In genomic region chr17:76820039-76820438, GRCh38 we compare ENCODE assay signal across 17 cellular contexts. TPM values are rescaled to one million over a fixed set of nuclear protein-coding genes. Genes with fewer than 3 reads are reported as not detected.
DNase-seq lines count a peak whose midpoint lies in the region; ATAC-seq and TF ChIP-seq lines count a peak whose summit lies in the region.
"Had no signal": no experiment of that assay in that cellular context is flagged by ENCODE, and none has a peak within 500 bp of the region (broad histone marks: within the 10 kb centered on the region; RNA-seq: fewer than 3 reads in every experiment).

No MANE protein-coding gene starts in this region.

- H3K27ac Mint-ChIP-seq in naive B cell: no peak overlapping the region
- H3K27ac Mint-ChIP-seq: HFFc6, neural progenitor cell had no signal

- TF ChIP-seq POLR2A in NB4 (IDR thresholded peaks at IDR 0.05; ENCODE audit: extremely low read depth, insufficient read length) (no peak), sigmoid colon (IDR thresholded peaks at IDR 0.05) (no peak)

- TF ChIP-seq EP300 in sigmoid colon (IDR thresholded peaks at IDR 0.05): no peak

- WGBS in sigmoid colon, 2 donors: 29 to 34% methylated on average over 1 of the region's 1 CpG

- no peak overlapping the region for H3K27ac ChIP-seq in sigmoid colon
- H3K27ac ChIP-seq: neural progenitor cell, right lobe of liver, SJSA1 had no signal

- TF ChIP-seq CTCF in NB4 (IDR thresholded peaks at IDR 0.05; ENCODE audit: low read depth, low read length): no peak
- TF ChIP-seq CTCF in sigmoid colon (IDR thresholded peaks at IDR 0.05): no peak

- no peak overlapping the region for H3K4me3 ChIP-seq in NB4 (ENCODE audit: low read depth, low read length)
- H3K4me3 ChIP-seq in sigmoid colon: no peak overlapping the region
- H3K4me3 ChIP-seq: neural progenitor cell, right lobe of liver, SJSA1 had no signal

- peak; percentile 65 for DNase-seq in DMS79 (lab: John Stamatoyannopoulos, UW)
- peak; percentile 88 for DNase-seq in NB4 (ENCODE audit: low read depth)
- peak; percentile 88 for DNase-seq in NCI-H2196 treated with DMSO at 0.1 percent for 48 hours (lab: John Stamatoyannopoulos, UW; ENCODE audit: unreplicated experiment)
- DNase-seq in naive B cell: peak; percentile 19
- no peak for DNase-seq in sigmoid colon
- DNase-seq in activated CD4-positive, alpha-beta T cell treated with anti-CD3 and anti-CD28 coated beads, Interleukin-2, amount 50 U/mL, for 4 hours: no peak
- DNase-seq: activated CD4-positive, alpha-beta T cell treated with anti-CD3 and anti-CD28 coated beads, Interleukin-2, amount 50 U/mL, for 48 hours; head of caudate nucleus; HFFc6; IMR-90; mesenchymal stem cell; NCI-H187; stimulated activated CD4-positive, alpha-beta T cell treated with anti-CD3 and anti-CD28 coated beads, Interleukin-1b, Interleukin-23, amount 100 ng/mL, for 48 hours had no signal

- H3K9me3 ChIP-seq in sigmoid colon: no peaks in the 10 kb centered on the region
- H3K9me3 ChIP-seq: right lobe of liver, SJSA1 had no signal

- no peaks in the 10 kb centered on the region for H3K4me1 ChIP-seq in sigmoid colon
- H3K4me1 ChIP-seq: neural progenitor cell, right lobe of liver had no signal

- peaks cover 10 to 22% (median 15%) of the 10 kb centered on the region in 3 donors for H3K27me3 Mint-ChIP-seq in naive B cell

- H3K36me3 Mint-ChIP-seq in naive B cell: no peaks in the 10 kb centered on the region
- H3K36me3 Mint-ChIP-seq: neural progenitor cell had no signal

- no peaks in the 10 kb centered on the region for H3K9me3 Mint-ChIP-seq in naive B cell
- H3K9me3 Mint-ChIP-seq: HFFc6, neural progenitor cell had no signal

- peak overlapping the region in 1 of 8 donors; percentile 64 for H3K4me3 Mint-ChIP-seq in naive B cell
- H3K4me3 Mint-ChIP-seq: HFFc6, neural progenitor cell had no signal

- H3K4me1 Mint-ChIP-seq in naive B cell: peaks cover 4 to 22% (median 11%) of the 10 kb centered on the region in 3 donors

- intact Hi-C loops in sigmoid colon (cut with DNase I): no loop called here

- H3K27me3 ChIP-seq in sigmoid colon: peaks cover 0 to 23% (median 4%) of the 10 kb centered on the region in 3 donors
- H3K27me3 ChIP-seq: neural progenitor cell, right lobe of liver, SJSA1 had no signal

- peak; percentile 50 to 82 for ATAC-seq in naive B cell (ENCODE audit: low read depth in 2 of 2)
- no peak for ATAC-seq in HG03432 (IDR thresholded peaks at IDR 0.05; ENCODE audit: unreplicated experiment)
- ATAC-seq: right lobe of liver had no signal

- no peaks in the 10 kb centered on the region for H3K36me3 ChIP-seq in sigmoid colon
- H3K36me3 ChIP-seq: neural progenitor cell, right lobe of liver, SJSA1 had no signal

RNA-seq across cellular contexts. Expression of gene MGAT5B, which starts 48.2 kb away (rescaled TPM):
- polyA plus RNA-seq in naive B cell (ENCODE audit: low read depth in 6 of 6) (not detected), sigmoid colon (under 1 TPM in 1 of 3 donors, not detected in 2; 0.51 TPM)
- under 1 TPM; 0.16 to 0.83 (median 0.49) TPM for total RNA-seq in sigmoid colon

Comparison
In these comparisons a context has a peak if more than half of its experiments do, and no peak if none do; other contexts are left out.
1. DNase-seq: peak in DMS79 (single experiment), NB4 (single experiment), NCI-H2196 treated with DMSO at 0.1 percent for 48 hours (single experiment) and naive B cell (single experiment); none in sigmoid colon (single experiment) and activated CD4-positive, alpha-beta T cell treated with anti-CD3 and anti-CD28 coated beads, Interleukin-2, amount 50 U/mL, for 4 hours (0 of 2).